10 cellular contexts compared by ENCODE assay signal in genomic region chr11:72720047-72720446, GRCh38. TPM values are rescaled to one million over a fixed set of nuclear protein-coding genes. Genes with fewer than 3 reads are reported as not detected.
DNase-seq lines count a peak whose midpoint lies in the region; ATAC-seq and TF ChIP-seq lines count a peak whose summit lies in the region.
"Had no signal": no experiment of that assay in that cellular context is flagged by ENCODE, and none has a peak within 500 bp of the region (broad histone marks: within the 10 kb centered on the region; RNA-seq: fewer than 3 reads in every experiment).

No MANE protein-coding gene starts in this region.

- H3K4me3 Mint-ChIP-seq in mesothelial cell of epicardium: peak overlapping the region; percentile 83

- peak overlapping the region; percentile 98 for H3K27ac Mint-ChIP-seq in mesothelial cell of epicardium

- H3K27ac ChIP-seq in breast epithelium: peak overlapping the region; percentile 85 to 91
- H3K27ac ChIP-seq in uterus: peak overlapping the region; percentile 86 to 88

- peaks cover 4 to 17% of the 10 kb centered on the region in 2 donors for H3K4me1 ChIP-seq in breast epithelium
- H3K4me1 ChIP-seq in uterus: peaks cover 0 to 3% of the 10 kb centered on the region in 2 donors

- TF ChIP-seq POLR2A in breast epithelium (IDR thresholded peaks at IDR 0.05) (no peak), uterus (IDR thresholded peaks at IDR 0.05) (no peak)

- intact Hi-C loops in Right ventricle myocardium inferior (cut with DNase I) (loop anchor here (5.0 to 10.0 kb wide), 2 partner anchors 457 to 525 kb away; no protein-coding TSS in a partner anchor), left cardiac atrium (cut with DNase I) (loop anchor here (10.0 kb wide), 1 partner anchor 455 kb away; no protein-coding TSS in a partner anchor), breast epithelium (cut with DNase I; ENCODE audit: low total_unique reads) (loop anchor here (10.0 kb wide), 3 partner anchors 65 to 455 kb away; partner anchors contain the start of gene ATG16L2), uterus (cut with DNase I; ENCODE audit: low total_unique reads) (loop anchor here (5.0 to 10.0 kb wide), 2 partner anchors 67 to 455 kb away; no protein-coding TSS in a partner anchor)

- H3K27me3 Mint-ChIP-seq in mesothelial cell of epicardium (ENCODE audit: low read depth): no peaks in the 10 kb centered on the region

- peak overlapping the region; percentile 59 to 90 (median 68) for H3K4me3 ChIP-seq in breast epithelium
- peak overlapping the region in 1 of 2 donors; percentile 67 for H3K4me3 ChIP-seq in uterus

- ATAC-seq in Right ventricle myocardium inferior (no peak), left cardiac atrium (no peak), HG03280 (IDR thresholded peaks at IDR 0.05; ENCODE audit: unreplicated experiment) (no peak)
- no peak for ATAC-seq in activated CD4-positive, CD25-positive, alpha-beta regulatory T cell treated with anti-CD3 and anti-CD28 coated beads, Interleukin-2, amount 50 U/mL, for 24 hours
- ATAC-seq: HCT116 had no signal

- H3K9me3 Mint-ChIP-seq in mesothelial cell of epicardium: no peaks in the 10 kb centered on the region

- DNase-seq in Right ventricle myocardium inferior (ENCODE audit: missing footprints) (peak; percentile 86), left cardiac atrium (no peak), breast epithelium (ENCODE audit: low spot score in 2 of 2) (no peak), mesothelial cell of epicardium (ENCODE audit: low spot score in 2 of 2, unreplicated experiment in 2 of 2) (no peak), uterus (no peak)
- no peak for DNase-seq in stimulated activated naive CD4-positive, alpha-beta T cell (lab: John Stamatoyannopoulos, UW)
- DNase-seq: DMS79 had no signal

- H3K36me3 Mint-ChIP-seq in mesothelial cell of epicardium: peaks cover 2% of the 10 kb centered on the region

- TF ChIP-seq CTCF in breast epithelium (IDR thresholded peaks at IDR 0.05) (no peak), mesothelial cell of epicardium (IDR thresholded peaks at IDR 0.05; ENCODE audit: unreplicated experiment) (no peak), uterus (IDR thresholded peaks at IDR 0.05) (no peak)

- H3K9me3 ChIP-seq in breast epithelium: no peaks in the 10 kb centered on the region
- H3K9me3 ChIP-seq in uterus: no peaks in the 10 kb centered on the region

- H3K36me3 ChIP-seq in breast epithelium (no peaks in the 10 kb centered on the region), uterus (no peaks in the 10 kb centered on the region)

- peaks cover 49% of the 10 kb centered on the region for H3K4me1 Mint-ChIP-seq in mesothelial cell of epicardium

- H3K27me3 ChIP-seq in breast epithelium: no peaks in the 10 kb centered on the region
- no peaks in the 10 kb centered on the region for H3K27me3 ChIP-seq in uterus

RNA-seq across cellular contexts. Expression of gene ARAP1, which starts 32.2 kb away (rescaled TPM):
- total RNA-seq in Right ventricle myocardium inferior (55.2 TPM), left cardiac atrium (10 to 100 TPM; 60.3 to 66.9 TPM), breast epithelium (100 to 1,000 TPM in 1 of 3 donors, 10 to 100 TPM in 2; 85.9 to 109 (median 97.0) TPM), mesothelial cell of epicardium (154 to 163 TPM (median 155 TPM) in 3 replicates), uterus (100 to 1,000 TPM in 1 of 4 donors, 10 to 100 TPM in 3; 21.3 to 222 (median 70.4) TPM)

RNA-seq across cellular contexts. Expression of gene PDE2A, which starts 45.8 kb away (rescaled TPM):
- total RNA-seq in Right ventricle myocardium inferior (41.2 TPM), left cardiac atrium (10 to 100 TPM; 40.9 to 41.6 TPM), breast epithelium (10 to 100 TPM; 23.7 to 85.9 (median 67.0) TPM), mesothelial cell of epicardium (0.63 to 1.4 TPM (median 1.1 TPM) in 3 replicates), uterus (100 to 1,000 TPM in 2 of 4 donors, 10 to 100 TPM in 2; 13.8 to 185 (median 94.2) TPM)
